8 cellular contexts compared by ENCODE assay signal in genomic region chr9:127927457-127928231, GRCh38. TPM values are rescaled to one million over a fixed set of nuclear protein-coding genes. Genes with fewer than 3 reads are reported as not detected.
A peak's percentile ranks its signal among the peaks of the same experiment; 100 is the strongest.
DNase-seq lines count a peak whose midpoint lies in the region; ATAC-seq, FAIRE-seq and TF ChIP-seq lines count a peak whose summit lies in the region.

No MANE protein-coding gene starts in this region.

- H3K4me3 Mint-ChIP-seq in immature natural killer cell, result peak overlapping the region; percentile 38 to 59 (median 52)

- peaks cover 0 to 3% (median 0%) of the 10 kb centered on the region in 3 donors for H3K36me3 Mint-ChIP-seq in immature natural killer cell

- peaks cover 13 to 66% (median 47%) of the 10 kb centered on the region in 11 experiments; a peak in 20 of 22 replicates for H4K20me1 ChIP-seq in BLaER1 treated with 17β-estradiol and CSF1 and Interleukin-3, amounts not matched to agents 10 nM and 100 nM

- peaks cover 29 to 70% (median 33%) of the 10 kb centered on the region in 10 experiments for H3K4me1 ChIP-seq in BLaER1 treated with 17β-estradiol and CSF1 and Interleukin-3, amounts not matched to agents 10 nM and 100 nM

- no peak for ATAC-seq in GM19324 (IDR thresholded peaks at IDR 0.05; ENCODE audit: low FRiP score, unreplicated experiment)
- no peak for ATAC-seq in HG02759 (IDR thresholded peaks at IDR 0.05; ENCODE audit: unreplicated experiment)

- H3K27me3 ChIP-seq in BLaER1 treated with 17β-estradiol and CSF1 and Interleukin-3, amounts not matched to agents 10 nM and 100 nM, result peaks cover 63 to 78% (median 73%) of the 10 kb centered on the region in 11 experiments

- peak overlapping the region; percentile 77 to 94 (median 88) for H3K4me2 ChIP-seq in BLaER1 treated with 17β-estradiol and CSF1 and Interleukin-3, amounts not matched to agents 10 nM and 100 nM

- H3K9me3 ChIP-seq in BLaER1 treated with 17β-estradiol and CSF1 and Interleukin-3, amounts not matched to agents 10 nM and 100 nM (replicated peaks in 1 of 11), result no peaks in the 10 kb centered on the region

- H3K4me3 ChIP-seq in BLaER1 treated with 17β-estradiol and CSF1 and Interleukin-3, amounts not matched to agents 10 nM and 100 nM, result peak overlapping the region in 9 of 10 experiments; percentile 34 to 67 (median 50); a peak in 14 of 20 replicates

- no peaks in the 10 kb centered on the region for H3K9me3 Mint-ChIP-seq in immature natural killer cell

- H3K27ac ChIP-seq in BLaER1 treated with 17β-estradiol and CSF1 and Interleukin-3, amounts not matched to agents 10 nM and 100 nM, result no peak overlapping the region

- FAIRE-seq in GM12892 (lab: Jason Lieb, UNC), result no peak

- no peaks in the 10 kb centered on the region for H3K36me3 ChIP-seq in BLaER1 treated with 17β-estradiol and CSF1 and Interleukin-3, amounts not matched to agents 10 nM and 100 nM

- H3K27me3 Mint-ChIP-seq in immature natural killer cell (ENCODE audit: low read depth in 3 of 3), result peaks cover 3 to 13% (median 3%) of the 10 kb centered on the region in 3 donors

- no peak for TF ChIP-seq POLR2A in GM12892 (IDR thresholded peaks at IDR 0.05; ENCODE audit: low read depth, low read length)

- peaks cover 16 to 22% of the 10 kb centered on the region in 2 donors for H3K4me1 Mint-ChIP-seq in immature natural killer cell

- DNase-seq in NCI-H510A treated with DMSO at 0.1 percent for 48 hours (lab: John Stamatoyannopoulos, UW) (peak; percentile 71), activated gamma-delta T cell (lab: John Stamatoyannopoulos, UW) (peak; percentile 59), immature natural killer cell (peak in 1 of 3 donors; percentile 21), GM12892 (ENCODE audit: insufficient read length) (no peak)
- DNase-seq in stimulated activated CD8-positive, alpha-beta memory T cell treated with anti-CD3 and anti-CD28 coated beads, Interleukin-15, amount 100 ng/mL, for 1 hour (ENCODE audit: low read depth), result peak; percentile 56

- no peak overlapping the region for H3K27ac Mint-ChIP-seq in immature natural killer cell

- no peak overlapping the region for H3K9ac ChIP-seq in BLaER1 treated with 17β-estradiol and CSF1 and Interleukin-3, amounts not matched to agents 10 nM and 100 nM

RNA-seq across cellular contexts. Expression of gene PIP5KL1, which starts 2.9 kb away (rescaled TPM):
- under 1 TPM in 2 of 3 donors, not detected in 1; 0.14 to 0.18 TPM for polyA plus RNA-seq in immature natural killer cell
- 0.36 TPM for polyA plus RNA-seq in GM12892 (2012; ENCODE audit: missing spikeins)

RNA-seq across cellular contexts. Expression of gene DPM2, which starts 10.0 kb away (rescaled TPM):
- 10 to 100 TPM; 48.0 to 79.7 (median 59.8) TPM for polyA plus RNA-seq in immature natural killer cell
- 26.4 TPM for polyA plus RNA-seq in GM12892 (2012; ENCODE audit: missing spikeins)

RNA-seq across cellular contexts. Expression of gene ST6GALNAC4, which starts 10.8 kb away (rescaled TPM):
- polyA plus RNA-seq in immature natural killer cell, result 10 to 100 TPM in 1 of 3 donors, 1 to 10 TPM in 2; 8.7 to 20.1 (median 9.1) TPM
- polyA plus RNA-seq in GM12892 (2012; ENCODE audit: missing spikeins), result 17.0 TPM

RNA-seq across cellular contexts. Expression of gene ST6GALNAC6, which starts 28.2 kb away (rescaled TPM):
- 10 to 100 TPM; 84.0 to 97.8 (median 94.1) TPM for polyA plus RNA-seq in immature natural killer cell
- 25.3 TPM for polyA plus RNA-seq in GM12892 (2012; ENCODE audit: missing spikeins)

RNA-seq across cellular contexts. Expression of gene AK1, which starts 50.2 kb away (rescaled TPM):
- 1 to 10 TPM in 1 of 3 donors, under 1 TPM in 1, not detected in 1; 0.12 to 1.0 TPM for polyA plus RNA-seq in immature natural killer cell
- polyA plus RNA-seq in GM12892 (2012; ENCODE audit: missing spikeins), result 10.7 TPM
